1 cellular context compared by ENCODE assay signal in the genomic region with DNA sequence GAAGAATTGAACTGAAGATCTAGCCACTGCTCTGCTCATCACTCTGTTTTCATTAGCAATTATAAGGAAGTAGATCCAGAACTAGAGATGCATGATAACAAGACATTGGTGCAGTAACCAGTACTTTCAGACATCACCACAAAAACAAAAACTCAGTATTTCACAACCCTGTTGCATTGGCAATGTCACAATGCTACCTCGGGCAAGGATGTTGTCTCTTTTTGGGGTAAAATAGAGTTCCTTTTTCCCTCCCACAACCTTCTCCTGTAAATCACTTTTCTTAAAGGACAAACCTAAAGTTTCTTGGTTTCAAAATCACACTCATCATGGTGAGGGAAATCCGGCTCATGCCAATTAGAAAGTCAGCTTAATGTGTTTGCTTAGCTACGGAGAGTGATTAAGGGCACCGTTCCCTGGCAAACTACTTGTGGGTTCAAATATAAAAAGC.
TF ChIP-seq lines count a peak whose summit lies in the region.

No MANE protein-coding gene starts in this region.

TF ChIP-seq in HepG2, 621 proteins besides CTCF, POLR2A, EP300 and RAD21 (continued from another document):
- TF ChIP-seq, protein P1, sequence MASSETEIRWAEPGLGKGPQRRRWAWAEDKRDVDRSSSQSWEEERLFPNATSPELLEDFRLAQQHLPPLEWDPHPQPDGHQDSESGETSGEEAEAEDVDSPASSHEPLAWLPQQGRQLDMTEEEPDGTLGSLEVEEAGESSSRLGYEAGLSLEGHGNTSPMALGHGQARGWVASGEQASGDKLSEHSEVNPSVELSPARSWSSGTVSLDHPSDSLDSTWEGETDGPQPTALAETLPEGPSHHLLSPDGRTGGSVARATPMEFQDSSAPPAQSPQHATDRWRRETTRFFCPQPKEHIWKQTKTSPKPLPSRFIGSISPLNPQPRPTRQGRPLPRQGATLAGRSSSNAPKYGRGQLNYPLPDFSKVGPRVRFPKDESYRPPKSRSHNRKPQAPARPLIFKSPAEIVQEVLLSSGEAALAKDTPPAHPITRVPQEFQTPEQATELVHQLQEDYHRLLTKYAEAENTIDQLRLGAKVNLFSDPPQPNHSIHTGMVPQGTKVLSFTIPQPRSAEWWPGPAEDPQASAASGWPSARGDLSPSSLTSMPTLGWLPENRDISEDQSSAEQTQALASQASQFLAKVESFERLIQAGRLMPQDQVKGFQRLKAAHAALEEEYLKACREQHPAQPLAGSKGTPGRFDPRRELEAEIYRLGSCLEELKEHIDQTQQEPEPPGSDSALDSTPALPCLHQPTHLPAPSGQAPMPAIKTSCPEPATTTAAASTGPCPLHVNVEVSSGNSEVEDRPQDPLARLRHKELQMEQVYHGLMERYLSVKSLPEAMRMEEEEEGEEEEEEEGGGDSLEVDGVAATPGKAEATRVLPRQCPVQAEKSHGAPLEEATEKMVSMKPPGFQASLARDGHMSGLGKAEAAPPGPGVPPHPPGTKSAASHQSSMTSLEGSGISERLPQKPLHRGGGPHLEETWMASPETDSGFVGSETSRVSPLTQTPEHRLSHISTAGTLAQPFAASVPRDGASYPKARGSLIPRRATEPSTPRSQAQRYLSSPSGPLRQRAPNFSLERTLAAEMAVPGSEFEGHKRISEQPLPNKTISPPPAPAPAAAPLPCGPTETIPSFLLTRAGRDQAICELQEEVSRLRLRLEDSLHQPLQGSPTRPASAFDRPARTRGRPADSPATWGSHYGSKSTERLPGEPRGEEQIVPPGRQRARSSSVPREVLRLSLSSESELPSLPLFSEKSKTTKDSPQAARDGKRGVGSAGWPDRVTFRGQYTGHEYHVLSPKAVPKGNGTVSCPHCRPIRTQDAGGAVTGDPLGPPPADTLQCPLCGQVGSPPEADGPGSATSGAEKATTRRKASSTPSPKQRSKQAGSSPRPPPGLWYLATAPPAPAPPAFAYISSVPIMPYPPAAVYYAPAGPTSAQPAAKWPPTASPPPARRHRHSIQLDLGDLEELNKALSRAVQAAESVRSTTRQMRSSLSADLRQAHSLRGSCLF (CRISPR knock-in tag; IDR thresholded peaks at IDR 0.05; ENCODE audit: borderline replicate concordance), result no peak
- TF ChIP-seq TMF1 (CRISPR knock-in tag; IDR thresholded peaks at IDR 0.05; ENCODE audit: low read depth), result no peak
- TF ChIP-seq, protein P2, sequence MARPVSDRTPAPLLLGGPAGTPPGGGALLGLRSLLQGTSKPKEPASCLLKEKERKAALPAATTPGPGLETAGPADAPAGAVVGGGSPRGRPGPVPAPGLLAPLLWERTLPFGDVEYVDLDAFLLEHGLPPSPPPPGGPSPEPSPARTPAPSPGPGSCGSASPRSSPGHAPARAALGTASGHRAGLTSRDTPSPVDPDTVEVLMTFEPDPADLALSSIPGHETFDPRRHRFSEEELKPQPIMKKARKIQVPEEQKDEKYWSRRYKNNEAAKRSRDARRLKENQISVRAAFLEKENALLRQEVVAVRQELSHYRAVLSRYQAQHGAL (CRISPR knock-in tag; IDR thresholded peaks at IDR 0.05; ENCODE audit: not compliant biosample characterization), result no peak
- no peak for TF ChIP-seq ZNF564 (CRISPR knock-in tag; IDR thresholded peaks at IDR 0.05)
- TF ChIP-seq JUND (CRISPR knock-in tag; IDR thresholded peaks at IDR 0.05), result no peak
- TF ChIP-seq ZNF230 (CRISPR knock-in tag; IDR thresholded peaks at IDR 0.05), result no peak
- TF ChIP-seq, protein P3, sequence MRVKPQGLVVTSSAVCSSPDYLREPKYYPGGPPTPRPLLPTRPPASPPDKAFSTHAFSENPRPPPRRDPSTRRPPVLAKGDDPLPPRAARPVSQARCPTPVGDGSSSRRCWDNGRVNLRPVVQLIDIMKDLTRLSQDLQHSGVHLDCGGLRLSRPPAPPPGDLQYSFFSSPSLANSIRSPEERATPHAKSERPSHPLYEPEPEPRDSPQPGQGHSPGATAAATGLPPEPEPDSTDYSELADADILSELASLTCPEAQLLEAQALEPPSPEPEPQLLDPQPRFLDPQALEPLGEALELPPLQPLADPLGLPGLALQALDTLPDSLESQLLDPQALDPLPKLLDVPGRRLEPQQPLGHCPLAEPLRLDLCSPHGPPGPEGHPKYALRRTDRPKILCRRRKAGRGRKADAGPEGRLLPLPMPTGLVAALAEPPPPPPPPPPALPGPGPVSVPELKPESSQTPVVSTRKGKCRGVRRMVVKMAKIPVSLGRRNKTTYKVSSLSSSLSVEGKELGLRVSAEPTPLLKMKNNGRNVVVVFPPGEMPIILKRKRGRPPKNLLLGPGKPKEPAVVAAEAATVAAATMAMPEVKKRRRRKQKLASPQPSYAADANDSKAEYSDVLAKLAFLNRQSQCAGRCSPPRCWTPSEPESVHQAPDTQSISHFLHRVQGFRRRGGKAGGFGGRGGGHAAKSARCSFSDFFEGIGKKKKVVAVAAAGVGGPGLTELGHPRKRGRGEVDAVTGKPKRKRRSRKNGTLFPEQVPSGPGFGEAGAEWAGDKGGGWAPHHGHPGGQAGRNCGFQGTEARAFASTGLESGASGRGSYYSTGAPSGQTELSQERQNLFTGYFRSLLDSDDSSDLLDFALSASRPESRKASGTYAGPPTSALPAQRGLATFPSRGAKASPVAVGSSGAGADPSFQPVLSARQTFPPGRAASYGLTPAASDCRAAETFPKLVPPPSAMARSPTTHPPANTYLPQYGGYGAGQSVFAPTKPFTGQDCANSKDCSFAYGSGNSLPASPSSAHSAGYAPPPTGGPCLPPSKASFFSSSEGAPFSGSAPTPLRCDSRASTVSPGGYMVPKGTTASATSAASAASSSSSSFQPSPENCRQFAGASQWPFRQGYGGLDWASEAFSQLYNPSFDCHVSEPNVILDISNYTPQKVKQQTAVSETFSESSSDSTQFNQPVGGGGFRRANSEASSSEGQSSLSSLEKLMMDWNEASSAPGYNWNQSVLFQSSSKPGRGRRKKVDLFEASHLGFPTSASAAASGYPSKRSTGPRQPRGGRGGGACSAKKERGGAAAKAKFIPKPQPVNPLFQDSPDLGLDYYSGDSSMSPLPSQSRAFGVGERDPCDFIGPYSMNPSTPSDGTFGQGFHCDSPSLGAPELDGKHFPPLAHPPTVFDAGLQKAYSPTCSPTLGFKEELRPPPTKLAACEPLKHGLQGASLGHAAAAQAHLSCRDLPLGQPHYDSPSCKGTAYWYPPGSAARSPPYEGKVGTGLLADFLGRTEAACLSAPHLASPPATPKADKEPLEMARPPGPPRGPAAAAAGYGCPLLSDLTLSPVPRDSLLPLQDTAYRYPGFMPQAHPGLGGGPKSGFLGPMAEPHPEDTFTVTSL (CRISPR knock-in tag; IDR thresholded peaks at IDR 0.05; ENCODE audit: borderline replicate concordance), result no peak
- no peak for TF ChIP-seq MXI1 (IDR thresholded peaks at IDR 0.05; ENCODE audit: borderline replicate concordance, low read depth, low read length)
- no peak for TF ChIP-seq KLF13 (CRISPR knock-in tag; IDR thresholded peaks at IDR 0.05)
- TF ChIP-seq HNF4G (IDR thresholded peaks at IDR 0.05; ENCODE audit: borderline replicate concordance, low read depth, low read length), result no peak
- no peak for TF ChIP-seq HNF4G (CRISPR knock-in tag; IDR thresholded peaks at IDR 0.05; ENCODE audit: borderline replicate concordance, low read depth)
- TF ChIP-seq GATAD2A (CRISPR knock-in tag; IDR thresholded peaks at IDR 0.05), result no peak
- no peak for TF ChIP-seq MAF1 (CRISPR knock-in tag; IDR thresholded peaks at IDR 0.05; ENCODE audit: borderline replicate concordance)
- no peak for TF ChIP-seq ZNF224 (CRISPR knock-in tag; IDR thresholded peaks at IDR 0.05)
- no peak for TF ChIP-seq ZNF510 (CRISPR knock-in tag; IDR thresholded peaks at IDR 0.05; ENCODE audit: low read depth)
